ENCODE assay signal across 22 cellular contexts in the genomic region with DNA sequence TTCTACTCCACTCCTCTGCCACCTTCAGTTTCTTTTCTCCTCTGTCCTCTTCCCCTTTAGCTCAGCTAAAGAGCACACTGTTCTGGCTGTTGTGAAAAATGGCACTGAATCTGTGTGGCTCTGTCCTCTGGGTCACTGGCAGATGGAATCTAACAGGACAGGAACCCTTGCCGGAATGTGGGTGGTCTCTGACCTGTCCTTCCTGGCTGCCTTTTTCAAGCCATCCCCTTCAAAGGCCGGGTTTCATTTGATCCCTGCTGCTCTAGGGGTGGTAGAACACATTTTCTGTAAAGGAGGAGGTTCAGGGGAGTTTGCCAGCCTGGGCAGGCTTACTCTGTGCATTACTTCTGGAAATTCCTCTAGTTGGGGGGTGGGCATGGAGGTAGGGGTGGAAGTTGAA. TPM values are rescaled to one million over a fixed set of nuclear protein-coding genes. Genes with fewer than 3 reads are reported as not detected.
DNase-seq lines count a peak whose midpoint lies in the region; ATAC-seq and TF ChIP-seq lines count a peak whose summit lies in the region.
"Had no signal": no experiment of that assay in that cellular context is flagged by ENCODE, and none has a peak within 500 bp of the region (broad histone marks: within the 10 kb centered on the region; RNA-seq: fewer than 3 reads in every experiment).

No MANE protein-coding gene starts in this region.

- TF ChIP-seq CTCF in HFFc6 (IDR thresholded peaks at IDR 0.05) (no peak), coronary artery (IDR thresholded peaks at IDR 0.05) (no peak), neural progenitor cell (IDR thresholded peaks at IDR 0.05) (no peak), type B pancreatic cell (conservative IDR thresholded peaks at IDR 0.05) (no peak), CD14-positive monocyte (IDR thresholded peaks at IDR 0.05) (no peak)

- DNase-seq in HFFc6 (no peak), coronary artery (ENCODE audit: low spot score) (peak; percentile 2), neural progenitor cell (ENCODE audit: low spot score) (peak; percentile 55), type B pancreatic cell (ENCODE audit: extremely low spot score, unreplicated experiment) (no peak), left cardiac atrium (no peak), kidney tubule cell (ENCODE audit: low spot score) (no peak), CD14-positive monocyte (ENCODE audit: low spot score) (no peak)
- DNase-seq: Caco-2; CD4-positive, CD25-positive, alpha-beta regulatory T cell; DMS53; EL; GM23248; Karpas-422; MG63; NCI-H1048; NCI-H1436; NCI-H2029; NCI-H345; NCI-H524 treated with DMSO at 0.1 percent for 48 hours had no signal

- peak overlapping the region; percentile 33 for H3K4me2 ChIP-seq in neural progenitor cell

- H3K36me3 Mint-ChIP-seq in HFFc6 (ENCODE audit: low read depth) = peaks cover 54% of the 10 kb centered on the region
- peaks cover 15% of the 10 kb centered on the region for H3K36me3 Mint-ChIP-seq in neural progenitor cell
- peaks cover 34% of the 10 kb centered on the region for H3K36me3 Mint-ChIP-seq in type B pancreatic cell
- no peaks in the 10 kb centered on the region for H3K36me3 Mint-ChIP-seq in CD14-positive monocyte
- H3K36me3 Mint-ChIP-seq: CD4-positive, CD25-positive, alpha-beta regulatory T cell had no signal

- H2AFZ ChIP-seq in neural progenitor cell (replicated peaks) = no peak overlapping the region
- H2AFZ ChIP-seq: GM23248 had no signal

- peaks cover 10% of the 10 kb centered on the region for H3K4me1 ChIP-seq in neural progenitor cell

- peaks cover 61% of the 10 kb centered on the region for H3K79me2 ChIP-seq in neural progenitor cell (ENCODE audit: low read depth)

- H3K36me3 ChIP-seq in neural progenitor cell = no peaks in the 10 kb centered on the region

- H3K27ac ChIP-seq in coronary artery = no peak overlapping the region
- H3K27ac ChIP-seq in neural progenitor cell = no peak overlapping the region
- H3K27ac ChIP-seq: GM23248 had no signal

- H3K4me3 ChIP-seq in coronary artery (no peak overlapping the region), neural progenitor cell (no peak overlapping the region)
- H3K4me3 ChIP-seq: GM12878, GM23248, MG63 had no signal

- intact Hi-C loops in left cardiac atrium (cut with DNase I) = no loop called here
- intact Hi-C loops in CD14-positive monocyte (cut with micrococcal nuclease) = no loop called here

- H3K27me3 Mint-ChIP-seq in HFFc6 (ENCODE audit: insufficient read depth) (peaks cover 2% of the 10 kb centered on the region), neural progenitor cell (ENCODE audit: insufficient read depth, low read depth) (peaks cover 3% of the 10 kb centered on the region), type B pancreatic cell (no peaks in the 10 kb centered on the region), CD14-positive monocyte (ENCODE audit: low read depth in 3 of 3) (peaks cover 3 to 6% (median 4%) of the 10 kb centered on the region in 3 donors)

- H3F3A ChIP-seq in neural progenitor cell (ENCODE audit: low read depth) = no peaks in the 10 kb centered on the region

- H3K9ac ChIP-seq in neural progenitor cell = no peak overlapping the region
- H3K9ac ChIP-seq: GM23248 had no signal

- no peaks in the 10 kb centered on the region for H3K27me3 ChIP-seq in neural progenitor cell
- H3K27me3 ChIP-seq: MG63 had no signal

- H3K9me3 ChIP-seq in neural progenitor cell (ENCODE audit: low read depth) = no peaks in the 10 kb centered on the region
- H3K9me3 ChIP-seq: Caco-2, MG63 had no signal

- no peak overlapping the region for H3K4me3 Mint-ChIP-seq in HFFc6
- no peak overlapping the region for H3K4me3 Mint-ChIP-seq in neural progenitor cell
- no peak overlapping the region for H3K4me3 Mint-ChIP-seq in type B pancreatic cell
- H3K4me3 Mint-ChIP-seq in CD14-positive monocyte = no peak overlapping the region
- H3K4me3 Mint-ChIP-seq: CD4-positive, CD25-positive, alpha-beta regulatory T cell; IgD-negative memory B cell had no signal

- ATAC-seq in left cardiac atrium = no peak
- ATAC-seq: GM12878, Panc1 had no signal

- peaks cover 33% of the 10 kb centered on the region for H4K20me1 ChIP-seq in neural progenitor cell (ENCODE audit: low read depth)

- no peaks in the 10 kb centered on the region for H3K9me3 Mint-ChIP-seq in HFFc6
- H3K9me3 Mint-ChIP-seq in neural progenitor cell = no peaks in the 10 kb centered on the region
- H3K9me3 Mint-ChIP-seq in type B pancreatic cell = no peaks in the 10 kb centered on the region
- H3K9me3 Mint-ChIP-seq in CD14-positive monocyte = peaks cover 0 to 4% (median 0%) of the 10 kb centered on the region in 7 donors
- H3K9me3 Mint-ChIP-seq: CD4-positive, CD25-positive, alpha-beta regulatory T cell had no signal

- H3K4me1 Mint-ChIP-seq in HFFc6 (ENCODE audit: low read depth) = peaks cover 7% of the 10 kb centered on the region; the same call in 1 of the 2 replicates
- peaks cover 15% of the 10 kb centered on the region for H3K4me1 Mint-ChIP-seq in neural progenitor cell
- H3K4me1 Mint-ChIP-seq in type B pancreatic cell (ENCODE audit: unreplicated experiment) = peaks cover 40% of the 10 kb centered on the region
- peaks cover 7% of the 10 kb centered on the region for H3K4me1 Mint-ChIP-seq in CD14-positive monocyte
- H3K4me1 Mint-ChIP-seq: CD4-positive, CD25-positive, alpha-beta regulatory T cell had no signal

- H3K27ac Mint-ChIP-seq in HFFc6 = peak overlapping the region; percentile 10; the same call in 1 of the 2 replicates
- H3K27ac Mint-ChIP-seq in neural progenitor cell = peak overlapping the region; percentile 24
- peak overlapping the region; percentile 44 for H3K27ac Mint-ChIP-seq in type B pancreatic cell
- H3K27ac Mint-ChIP-seq in CD14-positive monocyte = no peak overlapping the region
- H3K27ac Mint-ChIP-seq: CD4-positive, CD25-positive, alpha-beta regulatory T cell; IgD-negative memory B cell had no signal

RNA-seq across cellular contexts. Expression of gene MTCL1, which starts 29.9 kb away (rescaled TPM):
- total RNA-seq in HFFc6 (2021; fragmentation: NEBNext Ultra II Directional; extraction: Animal tissue kit (Norgen Biotek cat#: 25700)) = 10 to 100 TPM; 47.2 to 59.7 (median 55.3) TPM
- 36.9 and 38.7 TPM in 2 replicates for total RNA-seq in neural progenitor cell (ENCODE audit: low replicate concordance)
- total RNA-seq in type B pancreatic cell (ENCODE audit: low replicate concordance) = 48.7 and 50.3 TPM in 2 replicates
- 1 to 10 TPM; 4.3 to 4.7 TPM for total RNA-seq in left cardiac atrium
- polyA plus RNA-seq in CD14-positive monocyte = not detected
- polyA plus RNA-seq: CD4-positive, CD25-positive, alpha-beta regulatory T cell had no signal

Comparison
In these comparisons a context has a peak if more than half of its experiments do, and no peak if none do; other contexts are left out.
1. DNase-seq: peak in coronary artery (single experiment) and neural progenitor cell (single experiment); none in HFFc6 (single experiment), type B pancreatic cell (single experiment), left cardiac atrium (single experiment), kidney tubule cell (single experiment) and CD14-positive monocyte (single experiment).
2. H3K27ac Mint-ChIP-seq: peak in HFFc6 (single experiment), neural progenitor cell (single experiment) and type B pancreatic cell (single experiment); none in CD14-positive monocyte (0 of 7).